9 cellular contexts compared by ENCODE assay signal in genomic region chr6:31568537-31568961, GRCh38. TPM values are rescaled to one million over a fixed set of nuclear protein-coding genes. Genes with fewer than 3 reads are reported as not detected.
DNase-seq lines count a peak whose midpoint lies in the region; ATAC-seq and TF ChIP-seq lines count a peak whose summit lies in the region.
"Had no signal": no experiment of that assay in that cellular context is flagged by ENCODE, and none has a peak within 500 bp of the region (broad histone marks: within the 10 kb centered on the region; RNA-seq: fewer than 3 reads in every experiment).

No MANE protein-coding gene starts in this region.

- TF ChIP-seq CTCF in spleen (IDR thresholded peaks at IDR 0.05 in 8 of 11, conservative IDR thresholded peaks at IDR 0.05 in 3 of 11) (no peak), suprapubic skin (IDR thresholded peaks at IDR 0.05) (no peak), PC-9 (conservative IDR thresholded peaks at IDR 0.05) (no peak)

- no peaks in the 10 kb centered on the region for H3F3A ChIP-seq in PC-9 (ENCODE audit: insufficient read depth, low read depth)

- no peaks in the 10 kb centered on the region for H3K79me2 ChIP-seq in PC-9 (ENCODE audit: low read depth)

- peak; percentile 81 for DNase-seq in stimulated activated CD4-positive, alpha-beta T cell treated with anti-CD3 and anti-CD28 coated beads, Interleukin-15, amount 100 ng/mL, for 24 hours
- DNase-seq in stimulated activated CD4-positive, alpha-beta T cell treated with anti-CD3 and anti-CD28 coated beads, Interleukin-12 subunit alpha, Interleukin-12 subunit beta, amount 100 ng/mL, for 4 hours: no peak
- DNase-seq in activated CD4-positive, alpha-beta T cell treated with anti-CD3 and anti-CD28 coated beads, Interleukin-2, amount 50 U/mL, for 4 hours: peak; percentile 55 to 61
- DNase-seq in spleen (peak; percentile 84), suprapubic skin (ENCODE audit: low spot score in 2 of 2) (no peak), PC-9 (no peak), NCI-H2227 treated with DMSO at 0.1 percent for 48 hours (lab: John Stamatoyannopoulos, UW) (no peak)

- no peak for TF ChIP-seq EP300 in suprapubic skin (IDR thresholded peaks at IDR 0.05)

- peaks cover 39 to 98% (median 65%) of the 10 kb centered on the region in 6 donors for H3K4me1 ChIP-seq in spleen
- peaks cover 4% of the 10 kb centered on the region for H3K4me1 ChIP-seq in suprapubic skin
- no peaks in the 10 kb centered on the region for H3K4me1 ChIP-seq in PC-9 (replicated peaks; ENCODE audit: insufficient read depth)

- H3K4me3 ChIP-seq in spleen: no peak overlapping the region
- H3K4me3 ChIP-seq in suprapubic skin: no peak overlapping the region
- H3K4me3 ChIP-seq in PC-9: no peak overlapping the region
- H3K4me3 ChIP-seq: upper lobe of left lung had no signal

- no peaks in the 10 kb centered on the region for H3K36me3 ChIP-seq in spleen
- no peaks in the 10 kb centered on the region for H3K36me3 ChIP-seq in suprapubic skin
- no peaks in the 10 kb centered on the region for H3K36me3 ChIP-seq in PC-9 (ENCODE audit: low read depth)
- H3K36me3 ChIP-seq: upper lobe of left lung had no signal

- no peak overlapping the region for H3K4me2 ChIP-seq in PC-9

- TF ChIP-seq POLR2A in spleen (IDR thresholded peaks at IDR 0.05): no peak
- no peak for TF ChIP-seq POLR2A in suprapubic skin (IDR thresholded peaks at IDR 0.05)

- H3K27ac ChIP-seq in spleen (peak overlapping the region; percentile 21 to 98 (median 64)), suprapubic skin (no peak overlapping the region), PC-9 (no peak overlapping the region)
- H3K27ac ChIP-seq: upper lobe of left lung had no signal

- H3K9me3 ChIP-seq in spleen (no peaks in the 10 kb centered on the region), suprapubic skin (no peaks in the 10 kb centered on the region), PC-9 (ENCODE audit: insufficient read depth, low read depth) (no peaks in the 10 kb centered on the region)
- H3K9me3 ChIP-seq: upper lobe of left lung had no signal

- no peaks in the 10 kb centered on the region for H4K20me1 ChIP-seq in PC-9 (ENCODE audit: insufficient read depth)

- H2AFZ ChIP-seq in PC-9: no peak overlapping the region

- POLR2A ChIA-PET in PC-9 (lab: Charles Lee; ENCODE audit: unreplicated experiment): interaction anchor here (0.6 kb wide), 1 partner anchor 259 kb away, joined by 3 read pairs; no protein-coding TSS in a partner anchor

- CTCF ChIA-PET in PC-9 (lab: Charles Lee): no interaction called here

- no peaks in the 10 kb centered on the region for H3K9me2 ChIP-seq in PC-9 (ENCODE audit: insufficient read depth)

- ATAC-seq in HG03196 (IDR thresholded peaks at IDR 0.05; ENCODE audit: unreplicated experiment): peak; percentile 56

- WGBS in spleen, 5 donors: 15 to 28% (median 18%) methylated on average over 3 of the region's 3 CpGs
- 71% methylated on average over 3 of the region's 3 CpGs for WGBS in suprapubic skin

- H3K27me3 ChIP-seq in spleen (replicated peaks in 1 of 7): no peaks in the 10 kb centered on the region
- peaks cover 3% of the 10 kb centered on the region for H3K27me3 ChIP-seq in suprapubic skin
- H3K27me3 ChIP-seq in PC-9 (ENCODE audit: insufficient read depth, low read depth): no peaks in the 10 kb centered on the region
- H3K27me3 ChIP-seq: upper lobe of left lung had no signal

- BruUV-seq in PC-9 (replicated peaks; lab: Mats Ljungman, UMichigan): no TSS peak

- intact Hi-C loops in spleen (cut with DNase I; ENCODE audit: low total_unique reads): no loop called here
- intact Hi-C loops in PC-9 (cut with micrococcal nuclease; ENCODE audit: unreplicated experiment): no loop called here

RNA-seq across cellular contexts. Expression of gene LTA, which starts 3.5 kb away (rescaled TPM):
- total RNA-seq in spleen: 10 to 100 TPM in 1 of 7 donors, 1 to 10 TPM in 6; 2.4 to 14.4 (median 5.1) TPM
- 1 to 10 TPM; 6.8 to 9.2 (median 7.3) TPM for polyA plus RNA-seq in spleen
- total RNA-seq in suprapubic skin: under 1 TPM in 1 of 4 donors, not detected in 3; 0.47 TPM
- not detected in 2 replicates for total RNA-seq in PC-9 (2021)

RNA-seq across cellular contexts. Expression of gene TNF, which starts 6.8 kb away (rescaled TPM):
- 10 to 100 TPM in 5 of 7 donors, 1 to 10 TPM in 2; 6.5 to 18.3 (median 11.6) TPM for total RNA-seq in spleen
- 10 to 100 TPM in 2 of 3 donors, 1 to 10 TPM in 1; 5.5 to 17.3 (median 13.3) TPM for polyA plus RNA-seq in spleen
- total RNA-seq in suprapubic skin: 1 to 10 TPM; 1.0 to 6.4 (median 3.3) TPM
- total RNA-seq in PC-9 (2021): not detected in 2 replicates

RNA-seq across cellular contexts. Expression of gene LTB, which starts 13.7 kb away (rescaled TPM):
- total RNA-seq in spleen (100 to 1,000 TPM in 6 of 7 donors, 10 to 100 TPM in 1; 83.0 to 403 (median 162) TPM), suprapubic skin (not detected), PC-9 (2021) (0.63 TPM in 1 of 2 replicates, not detected in the other)
- polyA plus RNA-seq in spleen: 1,000 to 10,000 TPM in 1 of 3 donors, 100 to 1,000 TPM in 2; 804 to 1,256 (median 838) TPM

RNA-seq across cellular contexts. Expression of gene LST1, which starts 17.5 kb away (rescaled TPM):
- 100 to 1,000 TPM; 139 to 268 (median 217) TPM for total RNA-seq in spleen
- polyA plus RNA-seq in spleen: 100 to 1,000 TPM; 128 to 214 (median 203) TPM
- total RNA-seq in suprapubic skin: 10 to 100 TPM in 1 of 4 donors, 1 to 10 TPM in 3; 3.7 to 72.9 (median 6.7) TPM
- total RNA-seq in PC-9 (2021): 1.6 TPM in 2 replicates

RNA-seq across cellular contexts. Expression of gene NFKBIL1, which starts 21.1 kb away (rescaled TPM):
- total RNA-seq in spleen (10 to 100 TPM; 11.0 to 36.3 (median 19.4) TPM), suprapubic skin (10 to 100 TPM; 23.6 to 29.5 (median 25.7) TPM), PC-9 (2021) (26.1 and 38.3 TPM in 2 replicates)
- polyA plus RNA-seq in spleen: 10 to 100 TPM; 16.9 to 24.2 (median 19.3) TPM

Comparison
In these comparisons a context has a peak if more than half of its experiments do, and no peak if none do; other contexts are left out.
1. DNase-seq: peak in stimulated activated CD4-positive, alpha-beta T cell treated with anti-CD3 and anti-CD28 coated beads, Interleukin-15, amount 100 ng/mL, for 24 hours (single experiment), activated CD4-positive, alpha-beta T cell treated with anti-CD3 and anti-CD28 coated beads, Interleukin-2, amount 50 U/mL, for 4 hours (2 of 2) and spleen (single experiment); none in stimulated activated CD4-positive, alpha-beta T cell treated with anti-CD3 and anti-CD28 coated beads, Interleukin-12 subunit alpha, Interleukin-12 subunit beta, amount 100 ng/mL, for 4 hours (single experiment), suprapubic skin (0 of 2), PC-9 (0 of 2) and NCI-H2227 treated with DMSO at 0.1 percent for 48 hours (single experiment).
2. H3K27ac ChIP-seq: peak in spleen (8 of 8); none in suprapubic skin (single experiment) and PC-9 (single experiment).
3. RNA of gene LTB, which starts 13.7 kb away (total RNA-seq): 83.0 to 403 TPM in spleen; not detected in suprapubic skin and 0.63 TPM in PC-9; every median in the first group is over 10 times any median in the second.